Comparison of ENCODE assay signal across 9 cellular contexts in genomic region chr12:50246873-50247612, GRCh38. TPM values are rescaled to one million over a fixed set of nuclear protein-coding genes. Genes with fewer than 3 reads are reported as not detected.
DNase-seq lines count a peak whose midpoint lies in the region; ATAC-seq and TF ChIP-seq lines count a peak whose summit lies in the region.
"Had no signal": no experiment of that assay in that cellular context is flagged by ENCODE, and none has a peak within 500 bp of the region (broad histone marks: within the 10 kb centered on the region; RNA-seq: fewer than 3 reads in every experiment).

No MANE protein-coding gene starts in this region.

- H3K36me3 Mint-ChIP-seq in stimulated activated effector memory CD8-positive, alpha-beta T cell treated with anti-CD3 and anti-CD28 coated beads, Interleukin-12 subunit alpha, Interleukin-12 subunit beta, amount 100 ng/mL, for 72 hours = peaks cover 24% of the 10 kb centered on the region

- H3K36me3 ChIP-seq in MG63 = no peaks in the 10 kb centered on the region
- H3K36me3 ChIP-seq in adrenal gland (replicated peaks in 1 of 2) = peaks cover 0 to 8% of the 10 kb centered on the region in 2 donors

- peak overlapping the region; percentile 43 for H3K27ac Mint-ChIP-seq in stimulated activated effector memory CD8-positive, alpha-beta T cell treated with anti-CD3 and anti-CD28 coated beads, Interleukin-12 subunit alpha, Interleukin-12 subunit beta, amount 100 ng/mL, for 72 hours
- H3K27ac Mint-ChIP-seq: activated B cell treated with CpG ODN at 0.5 μM for 24 hours had no signal

- H3K9me3 ChIP-seq in MG63 (no peaks in the 10 kb centered on the region), adrenal gland (replicated peaks in 1 of 3) (no peaks in the 10 kb centered on the region)

- H3K4me1 ChIP-seq in adrenal gland (replicated peaks in 1 of 2) = peaks cover 24 to 45% of the 10 kb centered on the region in 2 donors

- no peak overlapping the region for H3K4me3 ChIP-seq in MG63
- no peak overlapping the region for H3K4me3 ChIP-seq in adrenal gland

- H3K4me3 Mint-ChIP-seq in stimulated activated effector memory CD8-positive, alpha-beta T cell treated with anti-CD3 and anti-CD28 coated beads, Interleukin-12 subunit alpha, Interleukin-12 subunit beta, amount 100 ng/mL, for 72 hours = peak overlapping the region; percentile 68
- H3K4me3 Mint-ChIP-seq: activated B cell treated with CpG ODN at 0.5 μM for 24 hours had no signal

- peak; percentile 87 for ATAC-seq in stimulated activated effector memory CD8-positive, alpha-beta T cell treated with anti-CD3 and anti-CD28 coated beads, Interleukin-12 subunit alpha, Interleukin-12 subunit beta, amount 100 ng/mL, for 72 hours

- H3K9me3 Mint-ChIP-seq in stimulated activated effector memory CD8-positive, alpha-beta T cell treated with anti-CD3 and anti-CD28 coated beads, Interleukin-12 subunit alpha, Interleukin-12 subunit beta, amount 100 ng/mL, for 72 hours = no peaks in the 10 kb centered on the region
- H3K9me3 Mint-ChIP-seq: activated B cell treated with CpG ODN at 0.5 μM for 24 hours had no signal

- DNase-seq in SIG-M5 treated with dmso at 0.1 percent for 504 hours (lab: John Stamatoyannopoulos, UW; ENCODE audit: unreplicated experiment) (peak; percentile 61), SIG-M5 (lab: John Stamatoyannopoulos, UW) (no peak), MG63 (peak; percentile 94), adrenal gland (peak; percentile 66 to 96 (median 90)), islet precursor cell (peak; percentile 96), AML-193 (lab: John Stamatoyannopoulos, UW) (no peak), COLO668 (lab: John Stamatoyannopoulos, UW; ENCODE audit: unreplicated experiment) (no peak)
- peak; percentile 17 to 75 for DNase-seq in stimulated activated effector memory CD8-positive, alpha-beta T cell treated with anti-CD3 and anti-CD28 coated beads, Interleukin-12 subunit alpha, Interleukin-12 subunit beta, amount 100 ng/mL, for 72 hours (ENCODE audit: low spot score in 2 of 2)
- DNase-seq: activated B cell treated with CpG ODN at 0.5 μM for 24 hours had no signal

- TF ChIP-seq CTCF in adrenal gland (IDR thresholded peaks at IDR 0.05) = no peak

- peaks cover 43% of the 10 kb centered on the region for H3K4me1 Mint-ChIP-seq in stimulated activated effector memory CD8-positive, alpha-beta T cell treated with anti-CD3 and anti-CD28 coated beads, Interleukin-12 subunit alpha, Interleukin-12 subunit beta, amount 100 ng/mL, for 72 hours
- H3K4me1 Mint-ChIP-seq: activated B cell treated with CpG ODN at 0.5 μM for 24 hours had no signal

- intact Hi-C loops in adrenal gland (cut with DNase I) = no loop called here

- peak overlapping the region; percentile 60 to 86 (median 77) for H3K27ac ChIP-seq in adrenal gland

- H3K27me3 ChIP-seq in MG63 (no peaks in the 10 kb centered on the region), adrenal gland (no peaks in the 10 kb centered on the region)

- TF ChIP-seq POLR2A in adrenal gland (IDR thresholded peaks at IDR 0.05) = peak in 1 of 2 donors; percentile 17

- whole genome bisulfite sequencing in adrenal gland, 4 donors = 11 to 34% (median 21%) methylated on average over 3 of the region's 3 CpGs

RNA-seq across cellular contexts. Expression of gene LIMA1, which starts 36.3 kb away (rescaled TPM):
- total RNA-seq in MG63 (2014; rRNA removed; shearing (Covaris generic); ENCODE audit: low replicate concordance) = 116 and 240 TPM in 2 replicates
- total RNA-seq in adrenal gland = 100 to 1,000 TPM in 3 of 8 donors, 10 to 100 TPM in 5; 44.3 to 134 (median 94.4) TPM
- 10 to 100 TPM; 49.8 to 84.7 (median 61.0) TPM for polyA plus RNA-seq in adrenal gland

Comparison
In these comparisons a context has a peak if more than half of its experiments do, and no peak if none do; other contexts are left out.
1. DNase-seq: peak in SIG-M5 treated with dmso at 0.1 percent for 504 hours (single experiment), MG63 (single experiment), adrenal gland (7 of 7), islet precursor cell (single experiment) and stimulated activated effector memory CD8-positive, alpha-beta T cell treated with anti-CD3 and anti-CD28 coated beads, Interleukin-12 subunit alpha, Interleukin-12 subunit beta, amount 100 ng/mL, for 72 hours (2 of 2); none in SIG-M5 (single experiment), AML-193 (0 of 2) and COLO668 (single experiment).